In genomic region chr2:5540856-5541255, GRCh38 we compare ENCODE assay signal across 14 cellular contexts.
DNase-seq lines count a peak whose midpoint lies in the region; ATAC-seq and TF ChIP-seq lines count a peak whose summit lies in the region.
"Had no signal": no experiment of that assay in that cellular context is flagged by ENCODE, and none has a peak within 500 bp of the region (broad histone marks: within the 10 kb centered on the region; RNA-seq: fewer than 3 reads in every experiment).

No MANE protein-coding gene starts in this region.

- no peak for ATAC-seq in GM18502 (IDR thresholded peaks at IDR 0.05; ENCODE audit: poor library complexity, unreplicated experiment)
- ATAC-seq: A549, GM12878 had no signal

- H3K36me3 ChIP-seq in ovary = no peaks in the 10 kb centered on the region
- H3K36me3 ChIP-seq: BE2C, HAP-1 had no signal

- no peak for TF ChIP-seq POLR2A in ovary (IDR thresholded peaks at IDR 0.05)

- H3K27ac ChIP-seq in VCaP (peak overlapping the region; percentile 31; the same call in 1 of the 2 replicates), ovary (no peak overlapping the region)
- H3K27ac ChIP-seq: A549, C4-2B had no signal

- WGBS in ovary, 3 donors = 35 to 59% (median 36%) methylated on average over 5 of the region's 5 CpGs

- DNase-seq in NCI-H1092 treated with DMSO at 0.1 percent for 48 hours (lab: John Stamatoyannopoulos, UW) (peak; percentile 6), nephron progenitor cell (no peak), ovary (no peak), Kasumi-1 (lab: John Stamatoyannopoulos, UW) (no peak)
- DNase-seq: BE2C; CD4-positive, alpha-beta memory T cell; DMS79; GOT3 had no signal

- H3K4me1 ChIP-seq in ovary (ENCODE audit: insufficient read depth) = no peaks in the 10 kb centered on the region
- H3K4me1 ChIP-seq: A549, BE2C, HAP-1 had no signal

- intact Hi-C loops in ovary (cut with DNase I) = no loop called here

- no peak overlapping the region for H3K4me3 ChIP-seq in ovary
- H3K4me3 ChIP-seq: A549, GM12878, HAP-1 had no signal

- peak overlapping the region; percentile 88 for H3K27ac Mint-ChIP-seq in nephron progenitor cell
- H3K27ac Mint-ChIP-seq: CD4-positive, alpha-beta memory T cell had no signal

- TF ChIP-seq CTCF in VCaP (conservative IDR thresholded peaks at IDR 0.05) (no peak), nephron progenitor cell (IDR thresholded peaks at IDR 0.05) (no peak), ovary (IDR thresholded peaks at IDR 0.05) (no peak)

- TF ChIP-seq EP300 in ovary (IDR thresholded peaks at IDR 0.05) = no peak

- no peaks in the 10 kb centered on the region for H3K27me3 Mint-ChIP-seq in nephron progenitor cell (ENCODE audit: low read depth, poor library complexity)
- H3K27me3 Mint-ChIP-seq: CD4-positive, alpha-beta memory T cell had no signal

- H3K27me3 ChIP-seq in ovary = no peaks in the 10 kb centered on the region
- H3K27me3 ChIP-seq: BE2C had no signal

- peak overlapping the region; percentile 67 for H3K4me3 Mint-ChIP-seq in nephron progenitor cell
- H3K4me3 Mint-ChIP-seq: CD4-positive, alpha-beta memory T cell had no signal

- peaks cover 60% of the 10 kb centered on the region for H3K4me1 Mint-ChIP-seq in nephron progenitor cell
- H3K4me1 Mint-ChIP-seq: CD4-positive, alpha-beta memory T cell had no signal

- H3K9me3 Mint-ChIP-seq in nephron progenitor cell = peaks cover 46% of the 10 kb centered on the region

- peaks cover 33% of the 10 kb centered on the region for H3K36me3 Mint-ChIP-seq in nephron progenitor cell (ENCODE audit: low read depth)
- H3K36me3 Mint-ChIP-seq: CD4-positive, alpha-beta memory T cell had no signal

- no peaks in the 10 kb centered on the region for H3K9me3 ChIP-seq in ovary
